Comparison of ENCODE assay signal across 8 cellular contexts in genomic region chr16:58198022-58198683, GRCh38. TPM values are rescaled to one million over a fixed set of nuclear protein-coding genes. Genes with fewer than 3 reads are reported as not detected.
DNase-seq lines count a peak whose midpoint lies in the region; ATAC-seq and TF ChIP-seq lines count a peak whose summit lies in the region.

Gene CSNK2A2 (minus strand): TSS chr16:58198106. CDS start chr16:58197736, 370 bp downstream.

- H3K79me2 ChIP-seq in DOHH2 (ENCODE audit: control insufficient read depth, low read length) (peaks cover 44% of the 10 kb centered on the region), SK-N-SH (ENCODE audit: insufficient read depth) (peaks cover 42% of the 10 kb centered on the region), osteoblast (ENCODE audit: insufficient read depth, low read length) (peaks cover 42% of the 10 kb centered on the region)

- no peak for TF ChIP-seq EP300 in SK-N-SH (IDR thresholded peaks at IDR 0.05; ENCODE audit: borderline replicate concordance in 1 of 2, low read depth in 1 of 2, low read length in 1 of 2)

- H3K9me2 ChIP-seq in DOHH2 (replicated peaks; ENCODE audit: control insufficient read depth, low read length): no peaks in the 10 kb centered on the region
- H3K9me2 ChIP-seq in SK-N-SH: no peaks in the 10 kb centered on the region

- H4K20me1 ChIP-seq in DOHH2 (ENCODE audit: control insufficient read depth, insufficient read depth, low read depth, low read length): peaks cover 16% of the 10 kb centered on the region; the same call in 1 of the 2 replicates
- peaks cover 16% of the 10 kb centered on the region for H4K20me1 ChIP-seq in SK-N-SH (ENCODE audit: insufficient read depth)
- peaks cover 14% of the 10 kb centered on the region for H4K20me1 ChIP-seq in osteoblast (ENCODE audit: insufficient read depth, low read length)

- H3K27ac ChIP-seq in DOHH2 (ENCODE audit: low read depth, low read length) (no peak within 1 kb of the TSS), SK-N-SH (ENCODE audit: low read depth in 2 of 2, low read length in 1 of 2) (no peak within 1 kb of the TSS; a peak in 1 of 4 replicates), osteoblast (ENCODE audit: low read depth, low read length) (peak within 1 kb of the TSS; percentile 13), temporal lobe (ENCODE audit: low read depth, low read length) (no peak within 1 kb of the TSS)

- WGBS in SK-N-SH (ENCODE audit: low lambda C conversion rate): 21% methylated on average over 7 of the region's 52 CpGs

- H3K9ac ChIP-seq in SK-N-SH: peak within 1 kb of the TSS; percentile 77

- H2AFZ ChIP-seq in SK-N-SH (ENCODE audit: low read depth): peak within 1 kb of the TSS; percentile 89
- H2AFZ ChIP-seq in osteoblast (ENCODE audit: low read length): peak within 1 kb of the TSS; percentile 91

- CTCF ChIA-PET in SK-N-SH (lab: Yijun Ruan, JAX): interaction anchor here (0.6 to 1.5 kb wide), 6 partner anchors 9 to 154 kb away, joined by 3 to 6 read pairs (median 3); no protein-coding TSS in a partner anchor

- peak; percentile 39 for DNase-seq in KG1 (lab: John Stamatoyannopoulos, UW)
- DNase-seq in SK-N-SH: peak; percentile 99
- DNase-seq in activated naive CD4-positive, alpha-beta T cell treated with anti-CD3 and anti-CD28 coated beads, Interleukin-2, amount 50 U/mL, for 16 hours: peak; percentile 78
- peak; percentile 59 for DNase-seq in globus pallidus (ENCODE audit: low spot score)
- peak; percentile 99 for DNase-seq in osteoblast (ENCODE audit: insufficient read length, low spot score, missing footprints)

- ATAC-seq in GM21717 (IDR thresholded peaks at IDR 0.05; ENCODE audit: unreplicated experiment): peak; percentile 91

- H3K4me1 ChIP-seq in DOHH2 (ENCODE audit: control insufficient read depth, low read length) (peaks cover 21% of the 10 kb centered on the region), SK-N-SH (ENCODE audit: control insufficient read depth in 1 of 2, insufficient read depth in 2 of 2, low read depth in 1 of 2, low read length in 1 of 2) (peaks cover 6 to 15% of the 10 kb centered on the region in 2 experiments; a peak in 3 of 4 replicates), osteoblast (ENCODE audit: insufficient read depth, low read length) (peaks cover 12% of the 10 kb centered on the region)

- H3F3A ChIP-seq in DOHH2 (ENCODE audit: control insufficient read depth, insufficient read depth) (no peaks in the 10 kb centered on the region), SK-N-SH (replicated peaks; ENCODE audit: insufficient read depth) (no peaks in the 10 kb centered on the region)

- no peaks in the 10 kb centered on the region for H3K9me3 ChIP-seq in DOHH2 (ENCODE audit: control insufficient read depth, insufficient read depth, low read length)
- no peaks in the 10 kb centered on the region for H3K9me3 ChIP-seq in SK-N-SH
- no peaks in the 10 kb centered on the region for H3K9me3 ChIP-seq in osteoblast (ENCODE audit: low read depth, low read length)

- no peak for TF ChIP-seq RAD21 in SK-N-SH (IDR thresholded peaks at IDR 0.05; ENCODE audit: low read length)

- peaks cover 4% of the 10 kb centered on the region; the same call in 1 of the 2 replicates for H3K27me3 ChIP-seq in DOHH2 (ENCODE audit: control insufficient read depth, low read length)
- H3K27me3 ChIP-seq in SK-N-SH (ENCODE audit: insufficient read depth): no peaks in the 10 kb centered on the region; the same call in 1 of the 2 replicates
- H3K27me3 ChIP-seq in osteoblast (ENCODE audit: insufficient read depth, low read length): peaks cover 7% of the 10 kb centered on the region

- POLR2A ChIA-PET in SK-N-SH (lab: Yijun Ruan, JAX): no interaction called here

- TF ChIP-seq CTCF in DOHH2 (IDR thresholded peaks at IDR 0.05; ENCODE audit: low read depth, low read length, poor library complexity, severe bottlenecking) (no peak), SK-N-SH (IDR thresholded peaks at IDR 0.05) (no peak), osteoblast (IDR thresholded peaks at IDR 0.05; ENCODE audit: extremely low read depth, low read depth, low read length) (no peak)

- H3K4me2 ChIP-seq in DOHH2 (ENCODE audit: low read length) (peak within 1 kb of the TSS; percentile 93), SK-N-SH (peak within 1 kb of the TSS; percentile 83), osteoblast (ENCODE audit: insufficient read depth, low read length) (peak within 1 kb of the TSS; percentile 90)

- H3K4me3 ChIP-seq in DOHH2 (ENCODE audit: low read length) (peak within 1 kb of the TSS; percentile 83), SK-N-SH (ENCODE audit: low read depth in 2 of 2, low read length in 1 of 2) (peak within 1 kb of the TSS; percentile 68 to 73), osteoblast (ENCODE audit: insufficient read depth, low read length) (peak within 1 kb of the TSS; percentile 76)

- H3K36me3 ChIP-seq in DOHH2 (ENCODE audit: control insufficient read depth, low read length): peaks cover 37% of the 10 kb centered on the region
- H3K36me3 ChIP-seq in SK-N-SH (replicated peaks in 1 of 2; ENCODE audit: control insufficient read depth in 1 of 2, insufficient read depth in 2 of 2, low read length in 1 of 2): peaks cover 31 to 32% of the 10 kb centered on the region in 2 experiments
- H3K36me3 ChIP-seq in osteoblast (ENCODE audit: insufficient read depth, low read length): peaks cover 27% of the 10 kb centered on the region

TF ChIP-seq in SK-N-SH, 30 proteins besides CTCF, POLR2A, EP300 and RAD21:
- TF ChIP-seq ELF1 (IDR thresholded peaks at IDR 0.05) (peak; percentile 84), MAX (IDR thresholded peaks at IDR 0.05; ENCODE audit: low read depth) (peak; percentile 21; the same call in 1 of the 2 replicates), SMC3 (IDR thresholded peaks at IDR 0.05; ENCODE audit: low read depth, low read length) (peak; percentile 5; the same call in 1 of the 2 replicates), SIN3A (IDR thresholded peaks at IDR 0.05; ENCODE audit: borderline replicate concordance, low read depth, low read length) (0 out of 2 replicates have a peak, but pooled peaks have one; percentile 11), TAF1 (IDR thresholded peaks at IDR 0.05; ENCODE audit: borderline replicate concordance, low read depth, low read length) (peak; percentile 72; the same call in 1 of the 2 replicates), TEAD4 (IDR thresholded peaks at IDR 0.05; ENCODE audit: borderline replicate concordance, insufficient read depth) (no peak), FOSL2 (IDR thresholded peaks at IDR 0.05; ENCODE audit: borderline replicate concordance, low read depth) (no peak), GABPA (IDR thresholded peaks at IDR 0.05; ENCODE audit: low read depth) (peak; percentile 67)

RNA-seq across cellular contexts. Expression of gene CSNK2A2, which starts in this region (rescaled TPM):
- polyA plus RNA-seq in SK-N-SH (2012; rRNA removed): 25.8 and 27.0 TPM in 2 replicates
- polyA plus RNA-seq in SK-N-SH (2012; cell fraction: cytosol; rRNA removed): 37.8 and 39.0 TPM in 2 replicates
- 23.2 and 30.5 TPM in 2 replicates for polyA plus RNA-seq in SK-N-SH (2012; cell fraction: nucleus; rRNA removed)
- total RNA-seq in osteoblast (38.6 and 40.5 TPM in 2 replicates), temporal lobe (33.4 TPM)

Comparison
In these comparisons a context has a peak if more than half of its experiments do, and no peak if none do; other contexts are left out.
1. DNase-seq: peak in every context shown above with its lines; median percentile 99 in SK-N-SH; 99 in osteoblast; 78 in activated naive CD4-positive, alpha-beta T cell treated with anti-CD3 and anti-CD28 coated beads, Interleukin-2, amount 50 U/mL, for 16 hours; 59 in globus pallidus; 39 in KG1.